In the genomic region with DNA sequence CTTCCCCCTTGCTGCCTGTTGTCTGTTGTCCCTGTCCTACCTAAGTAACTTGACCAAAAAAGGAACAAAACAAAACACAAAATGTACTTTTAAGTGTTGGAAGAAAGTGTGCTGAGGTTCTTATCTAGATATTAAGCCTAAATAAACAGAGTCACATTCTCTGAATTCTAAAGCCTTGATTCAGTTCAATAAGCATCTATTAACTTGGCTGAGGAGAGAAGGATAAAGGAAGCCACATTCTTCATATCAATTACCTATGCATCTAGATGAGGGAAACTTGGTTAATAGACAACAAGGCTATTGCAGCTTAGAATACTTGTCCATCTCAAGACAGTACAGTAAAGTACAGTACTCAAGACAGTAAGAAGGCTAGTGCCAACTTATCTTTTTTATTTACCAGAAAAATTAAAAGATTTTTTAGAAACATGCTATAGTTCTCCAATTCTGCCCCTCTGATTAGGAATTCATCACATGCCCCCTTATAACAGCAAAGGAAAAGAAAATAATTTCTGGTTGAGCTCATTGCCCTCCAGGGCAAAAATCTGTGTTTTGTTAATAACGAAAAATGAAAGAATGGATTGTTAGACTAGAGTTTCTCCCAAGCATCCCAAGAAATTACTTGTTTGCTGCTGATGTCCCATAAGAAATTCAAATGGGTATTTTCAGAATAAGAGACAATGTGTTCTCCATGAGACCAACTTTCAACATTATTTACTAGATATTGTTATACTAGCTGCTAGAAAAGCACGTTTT, we compare ENCODE assay signal across 24 cellular contexts.
DNase-seq lines count a peak whose midpoint lies in the region; TF ChIP-seq lines count a peak whose summit lies in the region.
"Had no signal": no experiment of that assay in that cellular context is flagged by ENCODE, and none has a peak within 500 bp of the region (broad histone marks: within the 10 kb centered on the region; RNA-seq: fewer than 3 reads in every experiment).

No MANE protein-coding gene starts in this region.

- no peak overlapping the region for H3K4me3 ChIP-seq in astrocyte of the spinal cord (ENCODE audit: low read depth, low read length)
- H3K4me3 ChIP-seq: body of pancreas, GM12878, heart left ventricle, ovary, smooth muscle cell had no signal

- DNase-seq in GM03348 (ENCODE audit: low spot score) (peak; percentile 17), astrocyte of the spinal cord (ENCODE audit: low read depth, low spot score) (peak; percentile 13), kidney glomerular epithelial cell (lab: John Stamatoyannopoulos, UW) (peak; percentile 83), renal cortical epithelial cell (ENCODE audit: low read depth) (peak; percentile 87), dermis blood vessel endothelial cell (no peak), nucleus accumbens (lab: John Stamatoyannopoulos, UW) (no peak), AG20443 (ENCODE audit: low spot score) (no peak)
- DNase-seq: activated CD4-positive, alpha-beta T cell treated with anti-CD3 and anti-CD28 coated beads for 4 hours; activated CD8-positive, alpha-beta memory T cell treated with anti-CD3 and anti-CD28 coated beads for 24 hours; activated gamma-delta T cell; activated naive CD8-positive, alpha-beta T cell treated with anti-CD3 and anti-CD28 coated beads, Interleukin-2, amount 10 ng/mL, durations not matched to agents 7 days and 5 days; body of pancreas; heart left ventricle; KBM-7; left cardiac atrium; naive thymus-derived CD4-positive, alpha-beta T cell; NCI-H1105 treated with DMSO at 0.1 percent for 48 hours; NCI-H2029 treated with DMSO at 0.1 percent for 48 hours; NCI-H748 treated with DMSO at 0.1 percent for 48 hours; ovary; stimulated activated CD4-positive, alpha-beta T cell treated with anti-CD3 and anti-CD28 coated beads, Interleukin-1b, Interleukin-23, amount 100 ng/mL, for 48 hours; trophoblast cell had no signal

- no peak for TF ChIP-seq CTCF in astrocyte of the spinal cord (IDR thresholded peaks at IDR 0.05; ENCODE audit: low read depth, low read length)

- in situ Hi-C loops in astrocyte of the spinal cord (cut with HindIII; ENCODE audit: low sequenced_read_pairs) = no loop called here

Comparison
In these comparisons a context has a peak if more than half of its experiments do, and no peak if none do; other contexts are left out.
1. DNase-seq: peak in GM03348 (single experiment), astrocyte of the spinal cord (single experiment), kidney glomerular epithelial cell (single experiment) and renal cortical epithelial cell (single experiment); none in dermis blood vessel endothelial cell (single experiment), nucleus accumbens (0 of 56) and AG20443 (single experiment).